In the genomic region with DNA sequence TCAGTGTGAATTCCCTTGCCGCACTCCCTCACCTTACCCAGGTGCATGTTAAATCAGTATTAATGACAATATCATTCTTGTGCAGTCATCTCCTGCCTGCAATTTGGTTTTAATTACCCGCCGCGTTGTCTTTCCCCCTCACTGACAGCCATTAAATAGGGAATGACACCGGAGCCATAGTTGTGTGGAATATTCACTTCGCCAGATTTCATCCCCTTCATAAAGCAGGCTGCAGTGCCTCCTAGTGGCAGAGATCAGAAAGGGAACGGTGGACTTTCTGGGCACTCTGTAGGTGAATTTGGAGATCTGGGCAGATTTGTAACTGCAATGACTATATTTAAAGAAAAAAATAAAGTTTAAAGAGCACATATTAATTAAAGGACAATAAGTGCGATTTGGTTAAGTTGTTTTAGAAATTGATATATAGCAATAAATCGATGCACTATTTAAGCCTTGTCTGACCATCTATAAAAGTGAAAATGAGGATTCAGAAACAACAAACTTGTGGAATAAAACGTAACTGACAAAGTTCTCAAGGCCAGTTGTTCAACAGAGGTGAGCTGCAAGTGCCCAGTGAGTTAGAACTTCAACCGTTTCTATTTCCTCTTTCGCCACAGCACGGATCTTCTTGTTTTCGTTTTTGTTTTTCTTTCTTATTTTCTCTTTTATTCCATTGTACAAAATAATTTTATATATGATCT, we compare ENCODE assay signal across 9 cellular contexts.
DNase-seq lines count a peak whose midpoint lies in the region; ATAC-seq, FAIRE-seq and TF ChIP-seq lines count a peak whose summit lies in the region.
"Had no signal": no experiment of that assay in that cellular context is flagged by ENCODE, and none has a peak within 500 bp of the region (broad histone marks: within the 10 kb centered on the region; RNA-seq: fewer than 3 reads in every experiment).

No MANE protein-coding gene starts in this region.

- H2AFZ ChIP-seq in OCI-LY7 (ENCODE audit: low read length): no peak overlapping the region
- H2AFZ ChIP-seq in keratinocyte (ENCODE audit: control insufficient read depth, low read length): no peak overlapping the region

- BruUV-seq in OCI-LY7 (replicated peaks; lab: Mats Ljungman, UMichigan): no TSS peak

- POLR2A ChIA-PET in OCI-LY7 (lab: Charles Lee): interaction anchor here (0.5 kb wide), 1 partner anchor 344 kb away, joined by 3 read pairs; no protein-coding TSS in a partner anchor

- CTCF ChIA-PET in OCI-LY7 (lab: Charles Lee; ENCODE audit: unreplicated experiment): no interaction called here

- H3K4me2 ChIP-seq in OCI-LY7 (ENCODE audit: low read length) (no peak overlapping the region), keratinocyte (ENCODE audit: control insufficient read depth, extremely low read depth, insufficient read depth, low read depth, low read length) (no peak overlapping the region)

- H3K27ac ChIP-seq in OCI-LY7 (ENCODE audit: low read depth, low read length, poor library complexity, severe bottlenecking) (no peak overlapping the region), body of pancreas (no peak overlapping the region), keratinocyte (ENCODE audit: control insufficient read depth, insufficient read depth, low read length) (no peak overlapping the region)

- H3K79me2 ChIP-seq in OCI-LY7 (ENCODE audit: insufficient read depth, low read depth, low read length) (no peaks in the 10 kb centered on the region), keratinocyte (ENCODE audit: control insufficient read depth, insufficient read depth, low read length) (no peaks in the 10 kb centered on the region)

- H3K9me2 ChIP-seq in OCI-LY7 (ENCODE audit: insufficient read depth, low read length): no peaks in the 10 kb centered on the region

- H3K9me3 ChIP-seq in OCI-LY7 (ENCODE audit: low read length): no peaks in the 10 kb centered on the region
- H3K9me3 ChIP-seq in body of pancreas: no peaks in the 10 kb centered on the region
- H3K9me3 ChIP-seq in keratinocyte (ENCODE audit: control insufficient read depth, low read depth, low read length): no peaks in the 10 kb centered on the region

- H4K20me1 ChIP-seq in OCI-LY7 (ENCODE audit: insufficient read depth, low read length): no peaks in the 10 kb centered on the region
- H4K20me1 ChIP-seq in keratinocyte (ENCODE audit: control insufficient read depth, extremely low read depth, insufficient read depth, low read length): no peaks in the 10 kb centered on the region

- H3K9me3 Mint-ChIP-seq in stimulated activated memory B cell treated with anti-CD40 and anti-IgM and Interleukin-4, amounts not matched to agents 10 μg/mL and 1 μg/mL and 100 μg/mL, for 72 hours: peaks cover 3% of the 10 kb centered on the region
- H3K9me3 Mint-ChIP-seq: activated naive CD4-positive, alpha-beta T cell treated with anti-CD3 and anti-CD28 coated beads, Interleukin-2, amount 50 U/mL, for 72 hours had no signal

- peak; percentile 83 for TF ChIP-seq CTCF in OCI-LY7 (conservative IDR thresholded peaks at IDR 0.05; ENCODE audit: low read length)
- peak; percentile 64 to 90 (median 84) for TF ChIP-seq CTCF in body of pancreas (IDR thresholded peaks at IDR 0.05)
- peak; percentile 74 to 85 (median 83) for TF ChIP-seq CTCF in keratinocyte (optimal IDR thresholded peaks at IDR 0.05 in 1 of 3, IDR thresholded peaks at IDR 0.05 in 1 of 3, conservative IDR thresholded peaks at IDR 0.05 in 1 of 3; ENCODE audit: extremely low read depth in 1 of 3, insufficient read depth in 2 of 3, low read length in 3 of 3)

- H3K4me1 Mint-ChIP-seq in stimulated activated memory B cell treated with anti-CD40 and anti-IgM and Interleukin-4, amounts not matched to agents 10 μg/mL and 1 μg/mL and 100 μg/mL, for 72 hours: no peaks in the 10 kb centered on the region

- 18 to 23% methylated on average over 14 of the region's 14 CpGs for WGBS in body of pancreas, 2 donors

- TF ChIP-seq POLR2A in body of pancreas (IDR thresholded peaks at IDR 0.05): no peak

- intact Hi-C loops in OCI-LY7 (cut with micrococcal nuclease; ENCODE audit: unreplicated experiment) (no loop called here), body of pancreas (cut with DNase I) (no loop called here)

- H3K4me3 ChIP-seq in OCI-LY7 (ENCODE audit: low read depth, low read length, poor library complexity, severe bottlenecking) (no peak overlapping the region), body of pancreas (no peak overlapping the region), keratinocyte (ENCODE audit: control insufficient read depth in 2 of 3, extremely low read depth in 1 of 3, insufficient read depth in 2 of 3, low read depth in 1 of 3, low read length in 3 of 3) (no peak overlapping the region)

- no peaks in the 10 kb centered on the region for H3K27me3 Mint-ChIP-seq in stimulated activated memory B cell treated with anti-CD40 and anti-IgM and Interleukin-4, amounts not matched to agents 10 μg/mL and 1 μg/mL and 100 μg/mL, for 72 hours

- peak; percentile 66 for ATAC-seq in HG03066 (IDR thresholded peaks at IDR 0.05; ENCODE audit: low read depth, unreplicated experiment)
- peak; percentile 52 for ATAC-seq in body of pancreas
- ATAC-seq in stimulated activated memory B cell treated with anti-CD40 and anti-IgM and Interleukin-4, amounts not matched to agents 10 μg/mL and 1 μg/mL and 100 μg/mL, for 72 hours: no peak

- H3K9me1 ChIP-seq in keratinocyte (ENCODE audit: control insufficient read depth, extremely low read depth, insufficient read depth, low read length): no peaks in the 10 kb centered on the region

- no peaks in the 10 kb centered on the region for H3K36me3 Mint-ChIP-seq in stimulated activated memory B cell treated with anti-CD40 and anti-IgM and Interleukin-4, amounts not matched to agents 10 μg/mL and 1 μg/mL and 100 μg/mL, for 72 hours
- H3K36me3 Mint-ChIP-seq: activated naive CD4-positive, alpha-beta T cell treated with anti-CD3 and anti-CD28 coated beads, Interleukin-2, amount 50 U/mL, for 72 hours had no signal

- H3K27me3 ChIP-seq in body of pancreas (peaks cover 0 to 7% of the 10 kb centered on the region in 2 donors), keratinocyte (ENCODE audit: control insufficient read depth, extremely low read depth, insufficient read depth, low read length) (no peaks in the 10 kb centered on the region)

- H3K4me1 ChIP-seq in OCI-LY7 (ENCODE audit: insufficient read depth, low read length, poor library complexity, severe bottlenecking) (no peaks in the 10 kb centered on the region), body of pancreas (peaks cover 6% of the 10 kb centered on the region), keratinocyte (ENCODE audit: control insufficient read depth, extremely low read depth, insufficient read depth, low read length) (no peaks in the 10 kb centered on the region)

- H3K27ac Mint-ChIP-seq in stimulated activated memory B cell treated with anti-CD40 and anti-IgM and Interleukin-4, amounts not matched to agents 10 μg/mL and 1 μg/mL and 100 μg/mL, for 72 hours: no peak overlapping the region
- H3K27ac Mint-ChIP-seq: activated naive CD4-positive, alpha-beta T cell treated with anti-CD3 and anti-CD28 coated beads, Interleukin-2, amount 50 U/mL, for 72 hours had no signal

- no peak for FAIRE-seq in keratinocyte (lab: Jason Lieb, UNC)

- no peak overlapping the region for H3K9ac ChIP-seq in keratinocyte (ENCODE audit: control insufficient read depth, extremely low read depth, insufficient read depth, low read length)

- H3K36me3 ChIP-seq in OCI-LY7 (ENCODE audit: insufficient read depth, low read length): no peaks in the 10 kb centered on the region
- H3K36me3 ChIP-seq in body of pancreas (replicated peaks in 1 of 2; ENCODE audit: insufficient read depth in 1 of 2, low read depth in 2 of 2): no peaks in the 10 kb centered on the region
- H3K36me3 ChIP-seq in keratinocyte (ENCODE audit: control insufficient read depth in 2 of 2, extremely low read depth in 1 of 2, insufficient read depth in 2 of 2, low read length in 2 of 2): no peaks in the 10 kb centered on the region

- dilution Hi-C loops in keratinocyte (cut with MboI; ENCODE audit: extremely low pct_ligation_motif_present, low sequenced_read_pairs): no loop called here

- H3K4me3 Mint-ChIP-seq in stimulated activated memory B cell treated with anti-CD40 and anti-IgM and Interleukin-4, amounts not matched to agents 10 μg/mL and 1 μg/mL and 100 μg/mL, for 72 hours: no peak overlapping the region

- DNase-seq in NCI-H1092 treated with DMSO at 0.1 percent for 48 hours (lab: John Stamatoyannopoulos, UW): peak; percentile 15
- DNase-seq in NCI-H1092 (lab: John Stamatoyannopoulos, UW): no peak
- DNase-seq in OCI-LY7 (ENCODE audit: low spot score): peak; percentile 5
- DNase-seq in body of pancreas: peak; percentile 44 to 67 (median 58)
- DNase-seq in keratinocyte (ENCODE audit: low read depth, low spot score): no peak
- peak; percentile 16 for DNase-seq in stimulated activated CD4-positive, alpha-beta T cell treated with anti-CD3 and anti-CD28 coated beads, Interleukin-4, amount 100 ng/mL, for 24 hours

Comparison
In these comparisons a context has a peak if more than half of its experiments do, and no peak if none do; other contexts are left out.
1. DNase-seq: peak in NCI-H1092 treated with DMSO at 0.1 percent for 48 hours (single experiment), OCI-LY7 (single experiment), body of pancreas (4 of 4) and stimulated activated CD4-positive, alpha-beta T cell treated with anti-CD3 and anti-CD28 coated beads, Interleukin-4, amount 100 ng/mL, for 24 hours (single experiment); none in NCI-H1092 (single experiment) and keratinocyte (single experiment).
2. Peak in every context shown above with its lines, with median percentiles within 50 percentile points of each other: CTCF ChIP-seq.